In genomic region chr15:90291679-90292356, GRCh38 we compare ENCODE assay signal across 11 cellular contexts. TPM values are rescaled to one million over a fixed set of nuclear protein-coding genes. Genes with fewer than 3 reads are reported as not detected.
A peak's percentile ranks its signal among the peaks of the same experiment; 100 is the strongest.
DNase-seq lines count a peak whose midpoint lies in the region; ATAC-seq and TF ChIP-seq lines count a peak whose summit lies in the region.
"Had no signal": no experiment of that assay in that cellular context is flagged by ENCODE, and none has a peak within 500 bp of the region (broad histone marks: within the 10 kb centered on the region; RNA-seq: fewer than 3 reads in every experiment).

No MANE protein-coding gene starts in this region.

- no peaks in the 10 kb centered on the region for H3K27me3 Mint-ChIP-seq in activated naive CD4-positive, alpha-beta T cell treated with anti-CD3 and anti-CD28 coated beads for 36 hours (ENCODE audit: low read depth)

- TF ChIP-seq CTCF in WERI-Rb-1 (IDR thresholded peaks at IDR 0.05; ENCODE audit: low read depth, low read length), result no peak

- H3K36me3 ChIP-seq in WERI-Rb-1, result no peaks in the 10 kb centered on the region

- DNase-seq in activated naive CD4-positive, alpha-beta T cell treated with anti-CD3 and anti-CD28 coated beads for 36 hours, result peak; percentile 28
- DNase-seq in activated naive CD4-positive, alpha-beta T cell (lab: John Stamatoyannopoulos, UW), result no peak
- DNase-seq in LoVo (ENCODE audit: low spot score) (peak; percentile 32), WERI-Rb-1 (peak; percentile 32), cerebellar nuclear complex (lab: John Stamatoyannopoulos, UW) (no peak), AG08395 (ENCODE audit: low spot score) (no peak)
- DNase-seq in stimulated activated naive CD8-positive, alpha-beta T cell treated with anti-CD3 and anti-CD28 coated beads, Interleukin-15, Interleukin-2, amounts not matched to agents 100 U/mL and 50 U/mL, for 24 hours, result peak; percentile 24
- DNase-seq: effector CD8-positive, alpha-beta T cell; Kasumi-1; stimulated activated CD4-positive, alpha-beta T cell treated with anti-CD3 and anti-CD28 coated beads, Interleukin-4, amount 100 ng/mL, for 24 hours had no signal

- CTCF ChIA-PET in activated naive CD4-positive, alpha-beta T cell treated with anti-CD3 and anti-CD28 coated beads for 36 hours (lab: Charles Lee), result interaction anchor here (0.7 to 4.0 kb wide), 7 partner anchors 10 to 642 kb away, joined by 3 to 22 read pairs (median 4); no protein-coding TSS in a partner anchor

- no peak overlapping the region for H3K4me3 Mint-ChIP-seq in activated naive CD4-positive, alpha-beta T cell treated with anti-CD3 and anti-CD28 coated beads for 36 hours

- H3K27me3 ChIP-seq in WERI-Rb-1 (ENCODE audit: insufficient read depth, low read depth, severe bottlenecking), result no peaks in the 10 kb centered on the region

- no peaks in the 10 kb centered on the region for H3K9me3 Mint-ChIP-seq in activated naive CD4-positive, alpha-beta T cell treated with anti-CD3 and anti-CD28 coated beads for 36 hours

- intact Hi-C loops in activated naive CD4-positive, alpha-beta T cell treated with anti-CD3 and anti-CD28 coated beads for 36 hours (cut with micrococcal nuclease), result loop anchor here (2.0 kb wide), 1 partner anchor 29 kb away; no protein-coding TSS in a partner anchor

- ATAC-seq in stimulated activated naive CD8-positive, alpha-beta T cell treated with anti-CD3 and anti-CD28 coated beads, Interleukin-15, Interleukin-2, amounts not matched to agents 100 U/mL and 50 U/mL, for 24 hours, result no peak
- no peak for ATAC-seq in HG02970 (IDR thresholded peaks at IDR 0.05; ENCODE audit: low FRiP score, unreplicated experiment)

- no peak overlapping the region for H3K27ac ChIP-seq in WERI-Rb-1

- H3K27ac Mint-ChIP-seq in activated naive CD4-positive, alpha-beta T cell treated with anti-CD3 and anti-CD28 coated beads for 36 hours, result no peak overlapping the region

- H3K9me3 ChIP-seq in WERI-Rb-1 (ENCODE audit: severe bottlenecking), result no peaks in the 10 kb centered on the region

- H3K4me3 ChIP-seq in WERI-Rb-1 (ENCODE audit: low read depth, low read length), result no peak overlapping the region

- H3K4me1 Mint-ChIP-seq in activated naive CD4-positive, alpha-beta T cell treated with anti-CD3 and anti-CD28 coated beads for 36 hours (ENCODE audit: low read depth), result peaks cover 6% of the 10 kb centered on the region

- H3K36me3 Mint-ChIP-seq in activated naive CD4-positive, alpha-beta T cell treated with anti-CD3 and anti-CD28 coated beads for 36 hours (ENCODE audit: low read depth), result no peaks in the 10 kb centered on the region

RNA-seq across cellular contexts. Expression of gene NGRN, which starts 26.3 kb away (rescaled TPM):
- total RNA-seq in activated naive CD4-positive, alpha-beta T cell treated with anti-CD3 and anti-CD28 coated beads for 36 hours, result 10 to 100 TPM; 30.7 to 31.0 TPM

RNA-seq across cellular contexts. Expression of gene TTLL13, which starts 42.5 kb away (rescaled TPM):
- under 1 TPM; 0.15 to 0.26 TPM for total RNA-seq in activated naive CD4-positive, alpha-beta T cell treated with anti-CD3 and anti-CD28 coated beads for 36 hours

RNA-seq across cellular contexts. Expression of gene GDPGP1, which starts 57.8 kb away (rescaled TPM):
- 1 to 10 TPM; 1.5 to 3.6 TPM for total RNA-seq in activated naive CD4-positive, alpha-beta T cell treated with anti-CD3 and anti-CD28 coated beads for 36 hours

RNA-seq across cellular contexts. Expression of gene CIB1, which starts 58.1 kb away (rescaled TPM):
- total RNA-seq in activated naive CD4-positive, alpha-beta T cell treated with anti-CD3 and anti-CD28 coated beads for 36 hours, result 100 to 1,000 TPM; 156 to 171 TPM

Comparison
In these comparisons a context has a peak if more than half of its experiments do, and no peak if none do; other contexts are left out.
1. DNase-seq: peak in activated naive CD4-positive, alpha-beta T cell treated with anti-CD3 and anti-CD28 coated beads for 36 hours (single experiment), LoVo (single experiment), WERI-Rb-1 (single experiment) and stimulated activated naive CD8-positive, alpha-beta T cell treated with anti-CD3 and anti-CD28 coated beads, Interleukin-15, Interleukin-2, amounts not matched to agents 100 U/mL and 50 U/mL, for 24 hours (single experiment); none in activated naive CD4-positive, alpha-beta T cell (0 of 4), cerebellar nuclear complex (0 of 2) and AG08395 (single experiment).